In the genomic region with DNA sequence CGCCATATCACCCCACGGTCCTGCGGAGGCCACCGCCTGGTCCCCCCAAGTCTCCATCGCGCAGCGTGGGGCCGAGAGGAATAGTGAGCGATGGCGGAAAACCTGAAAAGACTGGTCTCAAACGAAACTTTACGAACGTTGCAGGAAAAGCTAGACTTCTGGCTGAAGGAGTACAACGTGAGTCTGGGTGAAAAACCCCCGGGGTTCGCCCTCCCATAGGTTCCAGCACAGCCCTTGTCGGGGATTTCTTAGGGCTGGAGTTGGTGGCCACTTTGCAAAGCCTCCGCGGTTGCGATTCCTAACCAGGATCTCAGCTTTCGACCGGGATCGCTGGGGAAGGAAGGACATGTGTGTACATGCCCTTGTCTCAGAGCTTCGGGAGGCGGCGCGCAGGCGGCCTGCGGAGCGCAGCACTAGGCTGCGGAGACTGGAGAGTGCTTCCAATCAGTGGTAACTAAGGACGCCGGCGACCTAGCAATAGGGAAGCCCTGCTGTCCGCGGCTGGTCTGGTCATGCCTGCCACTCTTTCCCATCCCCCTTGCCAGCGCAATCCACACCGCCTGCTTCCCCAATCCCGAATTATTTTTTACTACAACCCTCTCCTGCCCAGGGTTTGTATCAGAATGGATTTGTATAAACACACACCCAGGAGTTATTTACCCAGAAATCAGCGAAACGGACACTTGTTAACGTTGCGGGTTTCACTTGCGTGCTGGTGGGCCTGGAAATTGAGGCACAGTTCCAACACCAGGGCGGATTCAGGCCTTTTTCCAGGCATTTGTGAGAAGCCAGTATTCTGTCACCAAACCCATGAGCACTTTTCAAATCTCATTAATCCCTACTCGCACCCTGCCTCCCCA, we compare ENCODE assay signal across 8 cellular contexts. TPM values are rescaled to one million over a fixed set of nuclear protein-coding genes. Genes with fewer than 3 reads are reported as not detected.
A peak's percentile ranks its signal among the peaks of the same experiment; 100 is the strongest.
DNase-seq lines count a peak whose midpoint lies in the region; ATAC-seq, FAIRE-seq and TF ChIP-seq lines count a peak whose summit lies in the region.

No MANE protein-coding gene starts in this region.

- TF ChIP-seq RAD21 in A549 (conservative IDR thresholded peaks at IDR 0.05 in 1 of 2, IDR thresholded peaks at IDR 0.05 in 1 of 2), result no peak

- CTCF ChIA-PET in A549 (lab: Yijun Ruan, JAX), result no interaction called here

- H3K4me2 ChIP-seq in A549, result peak overlapping the region; percentile 73
- peak overlapping the region; percentile 98 for H3K4me2 ChIP-seq in skeletal muscle satellite cell (ENCODE audit: low read length)

- H3K36me3 ChIP-seq in iPS-18a (ENCODE audit: control insufficient read depth, low read depth, low read length) (no peaks in the 10 kb centered on the region), skeletal muscle satellite cell (ENCODE audit: insufficient read depth, low read length) (no peaks in the 10 kb centered on the region)

- H3K4me1 ChIP-seq in A549 (no peaks in the 10 kb centered on the region), iPS-18a (ENCODE audit: control insufficient read depth, low read depth, low read length) (peaks cover 16% of the 10 kb centered on the region), skeletal muscle satellite cell (ENCODE audit: control insufficient read depth, insufficient read depth, low read length) (no peaks in the 10 kb centered on the region)

- peak; percentile 95 to 97 for ATAC-seq in A549
- ATAC-seq in HG02763 (IDR thresholded peaks at IDR 0.05; ENCODE audit: unreplicated experiment), result peak; percentile 54

- TF ChIP-seq EP300 in A549 (IDR thresholded peaks at IDR 0.05), result no peak

- 0 out of 2 replicates have a peak, but pooled peaks have one; percentile 19 for TF ChIP-seq POLR2A in A549 (IDR thresholded peaks at IDR 0.05; ENCODE audit: low read length)

- peak; percentile 62 to 74 for DNase-seq in A549 (ENCODE audit: low read depth in 1 of 2, low spot score in 1 of 2)
- DNase-seq in GM12864 (ENCODE audit: low read depth), result no peak
- peak; percentile 27 for DNase-seq in NCI-H460 (ENCODE audit: extremely low read depth, low read depth)
- DNase-seq in brain pericyte (ENCODE audit: low read depth, low spot score), result peak; percentile 43
- no peak for DNase-seq in NCI-H446 treated with DMSO at 0.1 percent for 48 hours (lab: John Stamatoyannopoulos, UW)

- H3K27me3 ChIP-seq in iPS-18a (ENCODE audit: control insufficient read depth, insufficient read depth, low read length) (peaks cover 41% of the 10 kb centered on the region), skeletal muscle satellite cell (ENCODE audit: control insufficient read depth, insufficient read depth, low read length) (peaks cover 3% of the 10 kb centered on the region)

- POLR2A ChIA-PET in A549 (lab: Yijun Ruan, JAX), result interaction anchor here (0.8 to 1.1 kb wide), 2 partner anchors 9 to 14 kb away, joined by 3 to 6 read pairs; a partner anchor contains a TSS

- peak overlapping the region; percentile 68 to 91 for H3K27ac ChIP-seq in A549
- no peak overlapping the region for H3K27ac ChIP-seq in iPS-18a (ENCODE audit: low read length)

- no peak for TF ChIP-seq CTCF in A549 (IDR thresholded peaks at IDR 0.05)
- no peak for TF ChIP-seq CTCF in GM12864 (IDR thresholded peaks at IDR 0.05; ENCODE audit: low read depth, low read length, missing control alignments)

- H3K9me3 ChIP-seq in A549 (no peaks in the 10 kb centered on the region), iPS-18a (ENCODE audit: control insufficient read depth, low read depth, low read length) (no peaks in the 10 kb centered on the region), skeletal muscle satellite cell (replicated peaks; ENCODE audit: low read length) (no peaks in the 10 kb centered on the region)

- 28% methylated on average over 22 of the region's 46 CpGs for WGBS in A549 (ENCODE audit: missing lambda C conversion rate)

- H3K9ac ChIP-seq in iPS-18a (ENCODE audit: low read length) (peak overlapping the region; percentile 65), skeletal muscle satellite cell (ENCODE audit: low read depth, low read length) (peak overlapping the region; percentile 75)

- peak overlapping the region; percentile 58 for H3K4me3 ChIP-seq in A549
- peak overlapping the region; percentile 58 for H3K4me3 ChIP-seq in GM12864 (ENCODE audit: low read depth, low read length)
- peak overlapping the region; percentile 95 for H3K4me3 ChIP-seq in iPS-18a (ENCODE audit: low read length)
- peak overlapping the region; percentile 79 for H3K4me3 ChIP-seq in skeletal muscle satellite cell (ENCODE audit: low read length)

- FAIRE-seq in A549 (lab: Jason Lieb, UNC), result no peak

TF ChIP-seq in A549, 52 proteins besides CTCF, POLR2A, EP300 and RAD21:
- TF ChIP-seq SREBF2 (IDR thresholded peaks at IDR 0.05) (no peak), ESRRA (IDR thresholded peaks at IDR 0.05; ENCODE audit: borderline replicate concordance, low read length) (no peak), NR3C1 (IDR thresholded peaks at IDR 0.05) (no peak), JUN (IDR thresholded peaks at IDR 0.05) (peak in 1 of 2 experiments; percentile 34; a peak in 1 of 5 replicates), TFCP2L1 (CRISPR knock-in tag; IDR thresholded peaks at IDR 0.05) (no peak)
- TF ChIP-seq, protein P1, sequence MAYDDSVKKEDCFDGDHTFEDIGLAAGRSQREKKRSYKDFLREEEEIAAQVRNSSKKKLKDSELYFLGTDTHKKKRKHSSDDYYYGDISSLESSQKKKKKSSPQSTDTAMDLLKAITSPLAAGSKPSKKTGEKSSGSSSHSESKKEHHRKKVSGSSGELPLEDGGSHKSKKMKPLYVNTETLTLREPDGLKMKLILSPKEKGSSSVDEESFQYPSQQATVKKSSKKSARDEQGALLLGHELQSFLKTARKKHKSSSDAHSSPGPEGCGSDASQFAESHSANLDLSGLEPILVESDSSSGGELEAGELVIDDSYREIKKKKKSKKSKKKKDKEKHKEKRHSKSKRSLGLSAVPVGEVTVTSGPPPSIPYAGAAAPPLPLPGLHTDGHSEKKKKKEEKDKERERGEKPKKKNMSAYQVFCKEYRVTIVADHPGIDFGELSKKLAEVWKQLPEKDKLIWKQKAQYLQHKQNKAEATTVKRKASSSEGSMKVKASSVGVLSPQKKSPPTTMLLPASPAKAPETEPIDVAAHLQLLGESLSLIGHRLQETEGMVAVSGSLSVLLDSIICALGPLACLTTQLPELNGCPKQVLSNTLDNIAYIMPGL (CRISPR knock-in tag; IDR thresholded peaks at IDR 0.05; ENCODE audit: borderline replicate concordance), result no peak

RNA-seq across cellular contexts. Expression of a gene that starts 0.7 kb away (rescaled TPM):
- 6.7 and 7.8 TPM in 2 replicates for polyA plus RNA-seq in A549 (2011; rRNA removed)
- polyA plus RNA-seq in A549 (2012; cell fraction: cytosol; rRNA removed), result 0.89 and 1.1 TPM in 2 replicates
- 0.97 and 1.1 TPM in 2 replicates for polyA plus RNA-seq in A549 (2012; cell fraction: nucleus; rRNA removed)
- polyA plus RNA-seq in A549 (2017; fragmentation: RNase III; extraction: RNeasy Plus Mini Kit Qiagen cat#74134 plus additional on column Dnase treatment), result 4.3 to 5.3 TPM (median 4.4 TPM) in 3 replicates
- 5.4 and 6.0 TPM in 2 replicates for polyA minus RNA-seq in A549 (2011; rRNA and poly(A)+ RNA removed)
- total RNA-seq in NCI-H460 (2014; rRNA removed; shearing (Covaris generic)), result 4.1 and 5.7 TPM in 2 replicates
- 1.5 and 1.6 TPM in 2 replicates for polyA plus RNA-seq in NCI-H460 (2014; cell fraction: nucleus; rRNA removed)
- 5.9 and 9.6 TPM in 2 replicates for total RNA-seq in skeletal muscle satellite cell (2012; rRNA removed)

RNA-seq across cellular contexts. Expression of a gene that starts 13.7 kb away (rescaled TPM):
- polyA plus RNA-seq in A549 (2011; rRNA removed) (21.5 and 25.1 TPM in 2 replicates), A549 (2017; fragmentation: RNase III; extraction: RNeasy Plus Mini Kit Qiagen cat#74134 plus additional on column Dnase treatment) (19.9 to 22.6 TPM (median 20.9 TPM) in 3 replicates)
- 6.4 and 7.0 TPM in 2 replicates for polyA plus RNA-seq in A549 (2012; cell fraction: cytosol; rRNA removed)
- polyA plus RNA-seq in A549 (2012; cell fraction: nucleus; rRNA removed), result 2.3 and 4.3 TPM in 2 replicates
- polyA minus RNA-seq in A549 (2011; rRNA and poly(A)+ RNA removed), result 4.4 and 4.9 TPM in 2 replicates
- total RNA-seq in NCI-H460 (2014; rRNA removed; shearing (Covaris generic)), result 12.1 and 12.4 TPM in 2 replicates
- polyA plus RNA-seq in NCI-H460 (2014; cell fraction: nucleus; rRNA removed), result 2.9 and 6.6 TPM in 2 replicates
- total RNA-seq in skeletal muscle satellite cell (2012; rRNA removed), result 18.0 and 19.4 TPM in 2 replicates

RNA-seq across cellular contexts. Expression of a gene that starts 31.7 kb away (rescaled TPM):
- polyA plus RNA-seq in A549 (2011; rRNA removed) (0.18 and 0.19 TPM in 2 replicates), A549 (2017; fragmentation: RNase III; extraction: RNeasy Plus Mini Kit Qiagen cat#74134 plus additional on column Dnase treatment) (0.12 to 0.21 TPM (median 0.17 TPM) in 3 replicates)
- 0.03 and 0.04 TPM in 2 replicates for polyA plus RNA-seq in A549 (2012; cell fraction: cytosol; rRNA removed)
- polyA plus RNA-seq in A549 (2012; cell fraction: nucleus; rRNA removed), result 0.07 TPM in 2 replicates
- polyA minus RNA-seq in A549 (2011; rRNA and poly(A)+ RNA removed), result 0.10 and 0.12 TPM in 2 replicates
- total RNA-seq in NCI-H460 (2014; rRNA removed; shearing (Covaris generic)), result 0.12 and 0.15 TPM in 2 replicates
- polyA plus RNA-seq in NCI-H460 (2014; cell fraction: nucleus; rRNA removed), result 0.16 TPM in 1 of 2 replicates, not detected in the other
- 0.44 and 0.51 TPM in 2 replicates for total RNA-seq in skeletal muscle satellite cell (2012; rRNA removed)

Comparison
In these comparisons a context has a peak if more than half of its experiments do, and no peak if none do; other contexts are left out.
1. DNase-seq: peak in A549 (2 of 2), NCI-H460 (single experiment) and brain pericyte (single experiment); none in GM12864 (single experiment) and NCI-H446 treated with DMSO at 0.1 percent for 48 hours (single experiment).
2. Peak in every context shown above with its lines, with median percentiles within 50 percentile points of each other: H3K4me3 ChIP-seq.